ENCODE assay signal across 1 cellular context in genomic region chr19:10852098-10852800, GRCh38.
TF ChIP-seq lines count a peak whose summit lies in the region.

No MANE protein-coding gene starts in this region.

TF ChIP-seq in HepG2, 621 proteins besides CTCF, POLR2A, EP300 and RAD21:
- peak; percentile 81 for TF ChIP-seq ZFP36 (IDR thresholded peaks at IDR 0.05; ENCODE audit: borderline replicate concordance, low read depth, low read length, partially characterized antibody)
- peak; percentile 36 for TF ChIP-seq TEAD3 (CRISPR knock-in tag; optimal IDR thresholded peaks at IDR 0.05; ENCODE audit: borderline replicate concordance)
- peak; percentile 67; the same call in 1 of the 2 replicates for TF ChIP-seq ZNF770 (CRISPR knock-in tag; IDR thresholded peaks at IDR 0.05)
- no peak for TF ChIP-seq ZBTB21 (CRISPR knock-in tag; IDR thresholded peaks at IDR 0.05)
- TF ChIP-seq NR2F1 (CRISPR knock-in tag; IDR thresholded peaks at IDR 0.05): no peak
- 0 out of 2 replicates have a peak, but pooled peaks have one; percentile 14 for TF ChIP-seq FOSL2 (CRISPR knock-in tag; IDR thresholded peaks at IDR 0.05)
- no peak for TF ChIP-seq MIER3 (CRISPR knock-in tag; IDR thresholded peaks at IDR 0.05; ENCODE audit: borderline replicate concordance)
- no peak for TF ChIP-seq GABPB1 (CRISPR knock-in tag; IDR thresholded peaks at IDR 0.05)
